In genomic region chr6:17018425-17018824, GRCh38 we compare ENCODE assay signal across 31 cellular contexts.
"Had no signal": no experiment of that assay in that cellular context is flagged by ENCODE, and none has a peak within 500 bp of the region (broad histone marks: within the 10 kb centered on the region; RNA-seq: fewer than 3 reads in every experiment).

No MANE protein-coding gene starts in this region.

- H3K27me3 ChIP-seq: adrenal gland, ascending aorta, breast epithelium, esophagus squamous epithelium, gastroesophageal sphincter, hepatocyte had no signal

- H3K9me3 ChIP-seq: adrenal gland, ascending aorta, breast epithelium, esophagus squamous epithelium, gastroesophageal sphincter had no signal

- H3K4me3 ChIP-seq: adrenal gland, ascending aorta, breast epithelium, coronary artery, dorsolateral prefrontal cortex, esophagus squamous epithelium, gastroesophageal sphincter, heart right ventricle, hepatocyte had no signal

- H3K27ac ChIP-seq: adrenal gland, ascending aorta, breast epithelium, coronary artery, dorsolateral prefrontal cortex, esophagus squamous epithelium, gastroesophageal sphincter, heart right ventricle, hepatocyte, WERI-Rb-1 had no signal

- DNase-seq: activated B cell treated with CpG ODN at 0.5 μM for 24 hours; activated CD4-positive, alpha-beta T cell treated with anti-CD3 and anti-CD28 coated beads for 48 hours; activated CD4-positive, alpha-beta T cell treated with anti-CD3 and anti-CD28 coated beads, Interleukin-2, amount 50 U/mL, for 1 hour; activated CD4-positive, alpha-beta T cell treated with anti-CD3 and anti-CD28 coated beads, Interleukin-2, amount 50 U/mL, for 48 hours; activated CD8-positive, alpha-beta memory T cell treated with anti-CD3 and anti-CD28 coated beads for 24 hours; activated CD8-positive, alpha-beta T cell treated with anti-CD3 and anti-CD28 coated beads for 36 hours; activated effector memory CD4-positive, alpha-beta T cell treated with Interleukin-2 at 50 U/mL for 16 hours; activated gamma-delta T cell treated with Interleukin-2 at 50 U/mL for 16 hours; activated naive CD4-positive, alpha-beta T cell treated with anti-CD3 and anti-CD28 coated beads, Interleukin-2, amount 50 U/mL, for 16 hours; activated naive CD4-positive, alpha-beta T cell treated with Interleukin-2 at 50 U/mL for 16 hours; activated naive CD8-positive, alpha-beta T cell treated with anti-CD3 and anti-CD28 coated beads for 36 hours; activated naive CD8-positive, alpha-beta T cell treated with anti-CD3 and anti-CD28 coated beads, Interleukin-2, amount 50 U/mL, for 24 hours; activated T-cell treated with anti-CD3 and anti-CD28 coated beads, Interleukin-2, amount 50 U/mL, for 4 hours; adrenal gland; amygdala; dorsolateral prefrontal cortex; effector memory CD4-positive, alpha-beta T cell; endodermal cell; erythroblast; esophagus squamous epithelium; foreskin melanocyte; heart right ventricle; T1000; WERI-Rb-1 had no signal

- ATAC-seq: activated CD4-positive, CD25-positive, alpha-beta regulatory T cell treated with anti-CD3 and anti-CD28 coated beads, Interleukin-2, amount 50 U/mL, for 24 hours; activated CD8-positive, alpha-beta T cell treated with anti-CD3 and anti-CD28 coated beads for 36 hours; activated naive CD8-positive, alpha-beta T cell treated with anti-CD3 and anti-CD28 coated beads, Interleukin-2, amount 50 U/mL, for 24 hours; activated T-cell treated with anti-CD3 and anti-CD28 coated beads, Interleukin-2, amount 50 U/mL, for 4 hours; activated T-helper 17 cell treated with anti-CD3 and anti-CD28 coated beads, Interleukin-2, amount 50 U/mL, for 72 hours; gastroesophageal sphincter; heart right ventricle had no signal

- H3K4me1 ChIP-seq: adrenal gland, ascending aorta, breast epithelium had no signal

- H3K36me3 ChIP-seq: adrenal gland, ascending aorta, breast epithelium, esophagus squamous epithelium, gastroesophageal sphincter, heart right ventricle, WERI-Rb-1 had no signal
